7 cellular contexts compared by ENCODE assay signal in the genomic region with DNA sequence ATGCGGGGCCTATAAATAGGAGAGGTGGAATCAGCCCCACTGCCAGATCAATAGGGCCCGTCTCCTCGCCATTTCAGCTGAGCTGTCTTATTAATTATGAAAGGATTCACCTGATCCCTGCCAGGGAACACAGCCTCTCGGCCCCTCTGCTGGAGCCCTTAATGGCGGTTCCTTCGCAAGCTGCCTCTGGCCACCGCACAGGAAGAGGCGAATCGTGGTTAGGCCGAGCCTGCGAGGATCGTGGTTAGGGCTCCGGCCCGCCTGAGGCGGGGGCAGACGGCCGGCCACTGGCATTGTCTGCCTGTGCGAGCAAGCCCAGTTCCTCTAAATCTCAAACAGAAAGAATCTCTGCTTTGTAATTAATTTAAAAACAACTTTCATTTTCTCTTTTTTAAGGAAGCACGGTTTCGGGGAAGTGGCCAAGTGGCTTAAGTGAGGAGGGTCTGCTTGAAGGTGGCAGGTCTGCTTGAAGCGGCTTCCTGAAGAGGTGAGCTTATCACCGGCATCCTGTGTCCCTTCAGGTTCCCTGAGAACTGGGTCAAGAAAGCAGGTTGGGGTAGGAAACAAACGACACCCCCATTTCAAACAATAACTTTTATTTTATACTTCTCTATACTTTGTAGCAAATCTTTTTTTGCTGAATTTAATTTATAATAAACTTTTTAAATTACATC.
DNase-seq lines count a peak whose midpoint lies in the region; FAIRE-seq and TF ChIP-seq lines count a peak whose summit lies in the region.

No MANE protein-coding gene starts in this region.

- H3K27ac ChIP-seq in OCI-LY3 (ENCODE audit: low read length) (no peak overlapping the region), duodenal mucosa (ENCODE audit: low read depth, low read length) (no peak overlapping the region), muscle layer of duodenum (ENCODE audit: low read length) (peak overlapping the region; percentile 51)

- TF ChIP-seq CTCF in OCI-LY3 (IDR thresholded peaks at IDR 0.05; ENCODE audit: low read depth, low read length): no peak

- peak overlapping the region; percentile 57 for H3K4me2 ChIP-seq in OCI-LY3 (ENCODE audit: low read length)

- H3K4me1 ChIP-seq in OCI-LY3 (ENCODE audit: low read length) (no peaks in the 10 kb centered on the region), duodenal mucosa (ENCODE audit: control insufficient read depth in 1 of 2, insufficient read depth in 2 of 2, low read length in 2 of 2) (peaks cover 22 to 30% of the 10 kb centered on the region in 2 donors), muscle layer of duodenum (ENCODE audit: control insufficient read depth in 1 of 2, insufficient read depth in 2 of 2, low read length in 2 of 2) (peaks cover 4 to 36% of the 10 kb centered on the region in 2 donors)

- H3K4me3 ChIP-seq in OCI-LY3 (ENCODE audit: low read length): peak overlapping the region; percentile 55
- peak overlapping the region; percentile 85 to 86 for H3K4me3 ChIP-seq in duodenal mucosa (ENCODE audit: low read depth in 1 of 2, low read length in 2 of 2)
- H3K4me3 ChIP-seq in muscle layer of duodenum (ENCODE audit: low read depth in 1 of 2, low read length in 2 of 2): peak overlapping the region; percentile 57 to 79

- H3K9me3 ChIP-seq in OCI-LY3 (ENCODE audit: insufficient read depth, low read length) (no peaks in the 10 kb centered on the region), duodenal mucosa (ENCODE audit: control insufficient read depth in 1 of 2, low read length in 2 of 2) (peaks cover 0 to 4% of the 10 kb centered on the region in 2 donors), muscle layer of duodenum (ENCODE audit: control insufficient read depth in 1 of 2, low read length in 2 of 2) (peaks cover 0 to 2% of the 10 kb centered on the region in 2 donors)

- no peaks in the 10 kb centered on the region for H4K20me1 ChIP-seq in OCI-LY3 (ENCODE audit: insufficient read depth, low read length)

- no peaks in the 10 kb centered on the region for H3K79me2 ChIP-seq in OCI-LY3 (ENCODE audit: low read length)

- H3K9ac ChIP-seq in OCI-LY3 (ENCODE audit: low read length) (peak overlapping the region; percentile 44; the same call in 1 of the 2 replicates), duodenal mucosa (ENCODE audit: low read depth in 1 of 2, low read length in 2 of 2) (no peak overlapping the region)

- DNase-seq in GM19239 (ENCODE audit: insufficient read length, low spot score): no peak
- no peak for DNase-seq in NCI-H226
- DNase-seq in nucleus accumbens (lab: John Stamatoyannopoulos, UW): no peak
- DNase-seq in NCI-H1048 (lab: John Stamatoyannopoulos, UW): no peak

- H2AFZ ChIP-seq in OCI-LY3 (ENCODE audit: low read depth, low read length): no peak overlapping the region

- H3K36me3 ChIP-seq in OCI-LY3 (replicated peaks; ENCODE audit: low read depth, low read length): no peaks in the 10 kb centered on the region
- no peaks in the 10 kb centered on the region for H3K36me3 ChIP-seq in duodenal mucosa (ENCODE audit: control insufficient read depth in 1 of 2, insufficient read depth in 2 of 2, low read length in 2 of 2)
- H3K36me3 ChIP-seq in muscle layer of duodenum (ENCODE audit: control insufficient read depth in 1 of 2, insufficient read depth in 2 of 2, low read length in 2 of 2): no peaks in the 10 kb centered on the region

- H3K27me3 ChIP-seq in OCI-LY3 (ENCODE audit: low read depth, low read length) (no peaks in the 10 kb centered on the region), duodenal mucosa (ENCODE audit: control insufficient read depth in 1 of 2, insufficient read depth in 2 of 2, low read length in 2 of 2) (peaks cover 95 to 98% of the 10 kb centered on the region in 2 donors), muscle layer of duodenum (ENCODE audit: low read depth, low read length) (peaks cover 91% of the 10 kb centered on the region)

- peak; percentile 56 for FAIRE-seq in GM19239 (lab: Jason Lieb, UNC)
